In the genomic region with DNA sequence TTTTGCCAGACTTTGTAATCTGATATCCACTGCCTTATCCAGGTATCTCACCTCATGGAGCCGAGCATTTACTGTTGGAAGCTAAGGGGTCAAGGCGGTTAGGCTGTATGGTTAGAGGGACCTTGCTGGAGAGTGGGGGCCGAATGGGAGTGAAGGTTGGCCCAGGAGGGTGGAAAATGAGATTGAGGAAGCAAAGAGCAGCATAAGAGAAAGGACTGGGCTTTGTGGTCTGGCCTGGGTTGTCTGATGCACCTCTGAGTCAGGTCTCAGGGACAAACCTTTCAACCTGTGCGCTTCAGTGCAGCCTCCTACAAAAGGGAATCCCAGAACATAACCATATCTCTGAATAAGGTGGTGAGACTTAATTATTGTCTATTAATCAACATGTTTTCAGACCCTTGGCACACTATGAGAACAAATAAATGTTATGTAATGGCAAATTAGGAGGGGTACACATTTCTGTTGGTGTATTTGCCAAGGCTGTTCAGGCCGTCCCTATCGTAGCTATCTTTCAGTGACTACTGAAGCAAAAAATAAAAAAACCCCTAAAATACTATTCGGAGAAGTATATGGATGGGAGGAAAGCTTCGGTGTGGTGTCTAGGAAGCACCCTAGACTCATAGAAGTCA, we compare ENCODE assay signal across 1 cellular context.
TF ChIP-seq lines count a peak whose summit lies in the region.

No MANE protein-coding gene starts in this region.

TF ChIP-seq in HepG2, 621 proteins besides CTCF, POLR2A, EP300 and RAD21 (continued from another document):
- TF ChIP-seq AGO1 (IDR thresholded peaks at IDR 0.05; ENCODE audit: low read depth, low read length, poor library complexity, severe bottlenecking) (no peak), ZFX (CRISPR knock-in tag; IDR thresholded peaks at IDR 0.05; ENCODE audit: low read depth) (no peak), GTF3A (CRISPR knock-in tag; conservative IDR thresholded peaks at IDR 0.05) (no peak), ZC3H13 (CRISPR knock-in tag; IDR thresholded peaks at IDR 0.05) (no peak), ZNF7 (CRISPR knock-in tag; IDR thresholded peaks at IDR 0.05) (no peak), CEBPB (IDR thresholded peaks at IDR 0.05; ENCODE audit: borderline replicate concordance, low read depth, low read length) (0 out of 2 replicates have a peak, but pooled peaks have one; percentile 32), GPN1 (CRISPR knock-in tag; IDR thresholded peaks at IDR 0.05; ENCODE audit: borderline replicate concordance) (no peak)
